In the genomic region with DNA sequence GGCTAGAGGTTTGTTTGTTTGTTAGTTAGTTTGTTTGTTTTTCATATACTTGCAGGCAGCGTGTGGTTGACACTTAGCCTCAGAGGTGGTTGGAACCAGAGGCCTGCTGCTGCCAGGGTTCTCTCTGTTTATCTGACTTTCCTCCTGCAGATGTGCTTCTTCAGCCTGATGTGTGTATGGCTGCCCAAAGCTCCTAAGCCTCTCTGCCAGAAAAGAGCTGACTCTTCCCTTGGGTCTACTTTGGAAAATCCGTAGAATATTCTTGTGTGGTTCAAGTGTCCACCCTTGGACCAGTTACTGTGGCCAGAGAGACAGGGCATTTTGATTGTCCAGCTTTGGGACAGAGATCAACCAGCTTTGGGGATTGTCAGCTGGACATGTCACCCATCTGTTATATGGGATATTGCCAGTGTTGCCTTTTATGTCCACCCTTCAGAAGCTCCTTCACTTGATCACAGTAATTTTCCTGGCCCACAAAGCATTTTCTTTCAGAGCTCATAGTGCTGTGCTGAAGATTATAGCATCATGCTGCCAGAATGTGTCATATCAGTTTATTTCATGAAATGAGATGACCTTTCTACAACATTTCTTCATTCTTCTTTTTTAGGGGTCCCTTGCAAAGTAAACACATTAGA, we compare ENCODE assay signal across 16 cellular contexts.
DNase-seq lines count a peak whose midpoint lies in the region; ATAC-seq and TF ChIP-seq lines count a peak whose summit lies in the region.
"Had no signal": no experiment of that assay in that cellular context is flagged by ENCODE, and none has a peak within 500 bp of the region (broad histone marks: within the 10 kb centered on the region; RNA-seq: fewer than 3 reads in every experiment).

No MANE protein-coding gene starts in this region.

- H2AFZ ChIP-seq in trophoblast cell (ENCODE audit: insufficient read depth, low read length, poor library complexity), result no peak overlapping the region

- H3K27ac ChIP-seq in left ventricle myocardium inferior (replicated peaks), result peak overlapping the region; percentile 93
- H3K27ac ChIP-seq in trophoblast cell (ENCODE audit: low read depth, low read length), result peak overlapping the region; percentile 21
- peak overlapping the region; percentile 11 to 57 (median 35) for H3K27ac ChIP-seq in upper lobe of left lung
- no peak overlapping the region for H3K27ac ChIP-seq in SJCRH30
- H3K27ac ChIP-seq: neutrophil had no signal

- DNase-seq in cerebellar cortex (ENCODE audit: low spot score) (peak; percentile 79), left ventricle myocardium inferior (no peak), trophoblast cell (no peak), upper lobe of left lung (no peak), SJCRH30 (no peak), NCI-H524 treated with DMSO at 0.1 percent for 48 hours (lab: John Stamatoyannopoulos, UW) (no peak), inferior parietal cortex (ENCODE audit: extremely low spot score) (no peak)
- DNase-seq: activated CD8-positive, alpha-beta memory T cell treated with anti-CD3 and anti-CD28 coated beads, Interleukin-2, amount 10 ng/mL, durations not matched to agents 7 days and 5 days; activated effector memory CD4-positive, alpha-beta T cell treated with anti-CD3 and anti-CD28 coated beads, Interleukin-2, amount 50 U/mL, for 16 hours; MM.1S; NCI-H2029 treated with DMSO at 0.1 percent for 48 hours; NCI-H774; RPMI8226 had no signal

- no peak overlapping the region for H3K4me3 ChIP-seq in left ventricle myocardium inferior
- H3K4me3 ChIP-seq in trophoblast cell (ENCODE audit: low read depth, low read length), result no peak overlapping the region
- no peak overlapping the region for H3K4me3 ChIP-seq in upper lobe of left lung
- no peak overlapping the region for H3K4me3 ChIP-seq in SJCRH30
- H3K4me3 ChIP-seq: smooth muscle cell had no signal

- peak in 1 of 2 donors; percentile 52 for ATAC-seq in upper lobe of left lung (ENCODE audit: low FRiP score in 2 of 2)
- ATAC-seq: activated CD4-positive, CD25-positive, alpha-beta regulatory T cell treated with anti-CD3 and anti-CD28 coated beads, Interleukin-2, amount 50 U/mL, for 24 hours; activated CD8-positive, alpha-beta memory T cell treated with anti-CD3 and anti-CD28 coated beads, Interleukin-2, amount 10 ng/mL, durations not matched to agents 7 days and 5 days had no signal

- H3K4ac ChIP-seq in trophoblast cell (ENCODE audit: low read depth, low read length), result no peak overlapping the region

- no peak overlapping the region for H4K8ac ChIP-seq in trophoblast cell (ENCODE audit: low read depth, low read length)

- H3K14ac ChIP-seq in trophoblast cell (ENCODE audit: low read length), result no peak overlapping the region

- no peak overlapping the region for H2BK120ac ChIP-seq in trophoblast cell (ENCODE audit: insufficient read depth, low read length, poor library complexity)

- no peaks in the 10 kb centered on the region for H3K79me2 ChIP-seq in trophoblast cell (ENCODE audit: control insufficient read depth, insufficient read depth, low read length, poor library complexity)

- H3K23ac ChIP-seq in trophoblast cell (ENCODE audit: low read length), result no peak overlapping the region

- H3K4me1 ChIP-seq in left ventricle myocardium inferior (peaks cover 66% of the 10 kb centered on the region), trophoblast cell (ENCODE audit: control insufficient read depth in 1 of 2, insufficient read depth in 2 of 2, low read length in 2 of 2) (no peaks in the 10 kb centered on the region), upper lobe of left lung (peaks cover 0 to 3% (median 0%) of the 10 kb centered on the region in 4 donors), SJCRH30 (no peaks in the 10 kb centered on the region)

- H4K91ac ChIP-seq in trophoblast cell (ENCODE audit: low read depth, low read length), result peak overlapping the region; percentile 48

- TF ChIP-seq POLR2A in upper lobe of left lung (IDR thresholded peaks at IDR 0.05), result no peak

- peaks cover 6% of the 10 kb centered on the region for H3K9me3 ChIP-seq in left ventricle myocardium inferior (replicated peaks)
- H3K9me3 ChIP-seq in trophoblast cell (ENCODE audit: insufficient read depth, low read depth, low read length), result no peaks in the 10 kb centered on the region
- peaks cover 0 to 4% (median 0%) of the 10 kb centered on the region in 4 donors for H3K9me3 ChIP-seq in upper lobe of left lung
- H3K9me3 ChIP-seq in SJCRH30 (replicated peaks), result no peaks in the 10 kb centered on the region
- H3K9me3 ChIP-seq: neutrophil had no signal

- H3K18ac ChIP-seq in trophoblast cell (ENCODE audit: low read length), result no peak overlapping the region

- no CpG with 5 or more reads among the region's 2 CpGs for WGBS in trophoblast cell (ENCODE audit: extremely low coverage, insufficient coverage, insufficient read length)
- WGBS in upper lobe of left lung, 2 donors, result 71 to 80% methylated on average over 2 of the region's 2 CpGs

- TF ChIP-seq CTCF in left ventricle myocardium inferior (IDR thresholded peaks at IDR 0.05; ENCODE audit: borderline replicate concordance), result no peak
- no peak for TF ChIP-seq CTCF in upper lobe of left lung (IDR thresholded peaks at IDR 0.05)

- H3K27me3 ChIP-seq in left ventricle myocardium inferior (ENCODE audit: low read depth), result no peaks in the 10 kb centered on the region
- no peaks in the 10 kb centered on the region for H3K27me3 ChIP-seq in trophoblast cell (ENCODE audit: insufficient read depth, low read length)
- H3K27me3 ChIP-seq in upper lobe of left lung, result no peaks in the 10 kb centered on the region
- H3K27me3 ChIP-seq in SJCRH30, result no peaks in the 10 kb centered on the region
- H3K27me3 ChIP-seq: neutrophil had no signal

- H2BK5ac ChIP-seq in trophoblast cell (ENCODE audit: low read depth, low read length, poor library complexity), result no peak overlapping the region

- intact Hi-C loops in left ventricle myocardium inferior (cut with micrococcal nuclease), result loop anchor here (10.0 kb wide), 1 partner anchor 114 kb away; no protein-coding TSS in a partner anchor

- H3K9ac ChIP-seq in trophoblast cell (ENCODE audit: low read length), result no peak overlapping the region

- no peak overlapping the region for H4K12ac ChIP-seq in trophoblast cell (ENCODE audit: low read depth, low read length)

- no peaks in the 10 kb centered on the region for H3K36me3 ChIP-seq in left ventricle myocardium inferior
- H3K36me3 ChIP-seq in trophoblast cell (ENCODE audit: control insufficient read depth in 1 of 2, insufficient read depth in 2 of 2, low read length in 2 of 2), result peaks cover 2 to 6% of the 10 kb centered on the region in 2 experiments
- H3K36me3 ChIP-seq in upper lobe of left lung, result no peaks in the 10 kb centered on the region
- no peaks in the 10 kb centered on the region for H3K36me3 ChIP-seq in SJCRH30
- H3K36me3 ChIP-seq: neutrophil had no signal

- no peak overlapping the region for H2AK5ac ChIP-seq in trophoblast cell (ENCODE audit: low read length)

- no peak for TF ChIP-seq EP300 in upper lobe of left lung (IDR thresholded peaks at IDR 0.05)

- H2BK12ac ChIP-seq in trophoblast cell (ENCODE audit: low read length), result no peak overlapping the region

- no peak overlapping the region for H3K4me2 ChIP-seq in trophoblast cell (ENCODE audit: low read length)
- H3K4me2 ChIP-seq: smooth muscle cell had no signal

- peaks cover 2% of the 10 kb centered on the region for H3K79me1 ChIP-seq in trophoblast cell (ENCODE audit: low read length)
